Comparison of ENCODE assay signal across 15 cellular contexts in the genomic region with DNA sequence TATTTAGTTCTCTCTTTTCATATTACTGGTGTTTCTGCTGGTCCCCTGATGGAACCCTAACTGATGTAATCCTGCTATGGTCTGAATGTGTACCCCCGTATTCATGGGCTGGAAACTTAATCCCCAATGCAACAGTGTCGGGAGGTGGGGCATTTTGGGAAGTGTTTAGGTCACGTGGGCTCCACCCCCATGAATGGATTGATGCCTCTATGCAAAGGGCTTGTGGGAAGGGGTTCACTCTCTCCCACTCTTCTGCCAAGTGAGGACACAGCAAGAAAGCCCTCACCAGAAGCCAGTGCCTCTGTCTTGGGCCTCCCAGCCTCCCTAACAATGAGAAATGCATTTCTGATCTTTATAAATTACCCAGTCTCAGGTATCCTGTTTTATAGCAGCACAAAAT.
"Had no signal": no experiment of that assay in that cellular context is flagged by ENCODE, and none has a peak within 500 bp of the region (broad histone marks: within the 10 kb centered on the region; RNA-seq: fewer than 3 reads in every experiment).

No MANE protein-coding gene starts in this region.

- H3K27me3 ChIP-seq: testis had no signal

- H3K27ac Mint-ChIP-seq: activated naive CD4-positive, alpha-beta T cell treated with anti-CD3 and anti-CD28 coated beads for 36 hours; nephron had no signal

- H3K36me3 ChIP-seq: heart right ventricle, spleen had no signal

- ATAC-seq: left lobe of liver, mucosa of descending colon, psoas muscle, sciatic nerve had no signal

- H3K4me1 ChIP-seq: psoas muscle, testis had no signal

- H3K4me3 Mint-ChIP-seq: activated naive CD4-positive, alpha-beta T cell treated with anti-CD3 and anti-CD28 coated beads for 36 hours; nephron had no signal

- H3K27ac ChIP-seq: heart right ventricle, psoas muscle, SK-N-MC, testis had no signal

- DNase-seq: activated naive CD4-positive, alpha-beta T cell treated with anti-CD3 and anti-CD28 coated beads for 36 hours; anterior cingulate cortex; effector CD4-positive, alpha-beta T cell; mammary epithelial cell; mucosa of descending colon; stimulated activated CD4-positive, alpha-beta T cell treated with anti-CD3 and anti-CD28 coated beads, Interleukin-1b, Interleukin-23, amount 100 ng/mL, for 48 hours; stimulated activated naive CD4-positive, alpha-beta T cell; testis had no signal

- H3K4me3 ChIP-seq: heart right ventricle, mucosa of descending colon, psoas muscle, SK-N-MC, spleen, testis had no signal

- H3K9me3 ChIP-seq: testis had no signal

- H3K4me1 Mint-ChIP-seq: nephron had no signal
